8 cellular contexts compared by ENCODE assay signal in the genomic region with DNA sequence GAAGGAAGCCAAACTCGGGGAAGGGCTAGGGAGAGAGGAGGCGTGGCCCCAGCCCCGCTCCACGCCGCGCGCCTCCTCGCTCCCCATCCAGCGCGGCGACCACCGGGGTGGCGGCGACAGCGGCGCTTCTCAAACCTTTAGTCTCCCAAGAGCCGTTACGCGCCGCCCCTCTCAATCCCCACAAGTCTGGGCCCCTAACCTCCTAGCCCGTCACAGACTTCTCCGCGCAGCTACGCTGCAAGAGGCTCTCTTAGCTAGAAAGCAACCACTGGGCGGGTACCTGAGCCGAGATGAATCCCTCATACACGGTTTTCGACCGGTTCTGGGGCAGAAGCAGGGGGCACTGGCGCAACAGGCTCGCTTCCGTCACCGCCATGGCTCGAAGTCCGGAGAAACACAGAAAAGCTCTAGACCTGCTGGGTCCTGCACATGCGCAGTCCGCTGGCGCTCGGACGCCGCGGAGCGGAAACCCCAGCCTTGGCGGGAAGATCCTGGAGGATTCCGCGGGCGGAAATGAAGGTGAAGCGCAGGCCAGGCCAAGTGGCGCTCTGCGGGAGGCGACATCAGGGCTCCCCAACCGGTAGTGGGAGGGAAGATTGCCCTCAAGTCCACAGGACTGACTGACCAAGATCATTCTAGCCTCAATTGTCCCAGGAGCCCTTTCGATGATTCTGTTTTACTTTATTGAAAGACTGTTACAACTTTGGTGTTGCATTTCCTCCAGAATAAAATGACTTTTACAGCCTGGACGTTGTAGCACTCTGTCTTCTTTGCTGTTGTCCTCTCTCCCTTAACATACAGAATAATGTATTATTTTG. TPM values are rescaled to one million over a fixed set of nuclear protein-coding genes. Genes with fewer than 3 reads are reported as not detected.
DNase-seq lines count a peak whose midpoint lies in the region; ATAC-seq and TF ChIP-seq lines count a peak whose summit lies in the region.

Gene FANCL (minus strand): TSS at position 388 of the 818 bp plus-strand sequence. CDS start 12 bp downstream, at position 376.

- H3K4me3 Mint-ChIP-seq in T-helper 17 cell, result peak within 1 kb of the TSS; percentile 96

- 1% methylated on average over 54 of the region's 54 CpGs for WGBS in prostate gland

- H3K4me1 Mint-ChIP-seq in T-helper 17 cell, result peaks cover 9% of the 10 kb centered on the region

- ATAC-seq in GM18499 (IDR thresholded peaks at IDR 0.05; ENCODE audit: insufficient read depth, unreplicated experiment) (peak; percentile 65), HG02885 (IDR thresholded peaks at IDR 0.05; ENCODE audit: poor library complexity, unreplicated experiment) (peak; percentile 81), T-helper 17 cell (peak; percentile 82)

- TF ChIP-seq POLR2A in prostate gland (IDR thresholded peaks at IDR 0.05), result peak; percentile 46

- peaks cover 28% of the 10 kb centered on the region for H3K27me3 Mint-ChIP-seq in T-helper 17 cell

- no peaks in the 10 kb centered on the region for H3K36me3 Mint-ChIP-seq in T-helper 17 cell (ENCODE audit: low read depth)

- peak within 1 kb of the TSS; percentile 89 for H3K27ac Mint-ChIP-seq in T-helper 17 cell

- H3K9me3 ChIP-seq in T-helper 17 cell (ENCODE audit: control insufficient read depth, low read length, poor library complexity, severe bottlenecking) (no peaks in the 10 kb centered on the region), right atrium auricular region (no peaks in the 10 kb centered on the region), prostate gland (no peaks in the 10 kb centered on the region)

- peak within 1 kb of the TSS; percentile 90 for H3K27ac ChIP-seq in angular gyrus (ENCODE audit: low read depth, low read length)
- peak within 1 kb of the TSS; percentile 84 to 85 for H3K27ac ChIP-seq in right atrium auricular region
- peak within 1 kb of the TSS; percentile 88 to 91 for H3K27ac ChIP-seq in prostate gland

- no peak for TF ChIP-seq CTCF in right atrium auricular region (IDR thresholded peaks at IDR 0.05)
- TF ChIP-seq CTCF in prostate gland (IDR thresholded peaks at IDR 0.05), result peak in 1 of 4 experiments; percentile 15

- peaks cover 0 to 11% of the 10 kb centered on the region in 2 donors for H3K4me1 ChIP-seq in right atrium auricular region
- H3K4me1 ChIP-seq in prostate gland (replicated peaks), result no peaks in the 10 kb centered on the region

- H3K36me3 ChIP-seq in right atrium auricular region (no peaks in the 10 kb centered on the region), prostate gland (no peaks in the 10 kb centered on the region)

- DNase-seq in NCI-H1694 (lab: John Stamatoyannopoulos, UW) (peak; percentile 88), T-helper 17 cell (peak; percentile 24 to 47 (median 39)), right atrium auricular region (ENCODE audit: low spot score) (peak; percentile 87), prostate gland (ENCODE audit: low spot score) (peak; percentile 86), ureter (ENCODE audit: low spot score) (peak; percentile 88)

- H3K27me3 ChIP-seq in right atrium auricular region, result no peaks in the 10 kb centered on the region
- H3K27me3 ChIP-seq in prostate gland (replicated peaks; ENCODE audit: insufficient read depth), result no peaks in the 10 kb centered on the region

- intact Hi-C loops in prostate gland (cut with DNase I), result no loop called here

- H3K4me3 ChIP-seq in right atrium auricular region, result peak within 1 kb of the TSS; percentile 85 to 91
- H3K4me3 ChIP-seq in prostate gland, result peak within 1 kb of the TSS; percentile 91 to 93

RNA-seq across cellular contexts. Expression of gene FANCL, which starts in this region (rescaled TPM):
- total RNA-seq in T-helper 17 cell, result 1 to 10 TPM; 2.1 to 3.4 TPM
- 10 to 100 TPM; 10.4 to 12.5 TPM for total RNA-seq in right atrium auricular region
- total RNA-seq in prostate gland, result 10 to 100 TPM; 23.7 to 36.4 TPM
- 35.6 TPM for total RNA-seq in ureter

Comparison
In these comparisons a context has a peak if more than half of its experiments do, and no peak if none do; other contexts are left out.
1. Peak in every context shown above with its lines: DNase-seq, ATAC-seq, H3K4me3 ChIP-seq and H3K27ac ChIP-seq.